In the genomic region with DNA sequence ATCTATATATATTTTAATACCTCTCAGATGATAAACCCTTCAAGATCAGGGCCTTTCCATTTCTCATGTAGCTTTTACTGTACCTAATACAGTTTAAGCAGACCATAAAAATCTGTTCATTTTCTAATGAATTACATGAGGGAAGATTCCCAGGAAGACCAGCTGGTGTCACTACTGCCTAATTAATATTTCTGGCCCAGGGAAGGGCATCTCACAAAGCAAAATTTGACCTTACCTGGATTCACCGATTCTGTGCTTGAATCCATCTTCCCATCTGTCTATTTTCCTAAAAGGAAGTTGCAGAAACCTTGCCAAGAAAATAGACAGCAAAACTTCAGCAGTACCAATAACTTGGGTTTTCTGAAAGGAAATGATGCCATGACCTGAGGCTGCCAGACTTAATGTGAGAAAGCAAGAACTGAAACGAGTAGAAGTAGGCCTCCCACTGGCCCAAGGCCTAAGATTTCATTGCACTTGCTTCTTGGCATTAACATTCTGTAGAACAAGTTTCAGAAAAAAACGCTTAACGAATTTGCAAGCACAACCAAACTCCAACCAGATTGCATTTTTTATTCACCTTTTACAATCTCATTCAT, we compare ENCODE assay signal across 8 cellular contexts.
A peak's percentile ranks its signal among the peaks of the same experiment; 100 is the strongest.
DNase-seq lines count a peak whose midpoint lies in the region; ATAC-seq, FAIRE-seq and TF ChIP-seq lines count a peak whose summit lies in the region.

No MANE protein-coding gene starts in this region.

- no peak overlapping the region for H3K4me3 Mint-ChIP-seq in mesothelial cell of epicardium
- no peak overlapping the region for H3K4me3 Mint-ChIP-seq in activated CD8-positive, alpha-beta memory T cell treated with anti-CD3 and anti-CD28 coated beads, Interleukin-2, amount 10 ng/mL, durations not matched to agents 7 days and 5 days

- TF ChIP-seq CTCF in D721Med (IDR thresholded peaks at IDR 0.05; ENCODE audit: insufficient read depth, missing control alignments) (peak; percentile 65), breast epithelium (IDR thresholded peaks at IDR 0.05) (peak in 2 of 3 donors; percentile 45 to 57), mesothelial cell of epicardium (IDR thresholded peaks at IDR 0.05; ENCODE audit: unreplicated experiment) (peak; percentile 27)

- DNase-seq in D721Med (ENCODE audit: insufficient read length, low spot score), result no peak
- DNase-seq in GM19239 (ENCODE audit: insufficient read length, low spot score), result peak; percentile 19
- peak; percentile 59 for DNase-seq in NCI-H1694 treated with DMSO at 0.1 percent for 48 hours (lab: John Stamatoyannopoulos, UW)
- DNase-seq in breast epithelium (ENCODE audit: low spot score in 2 of 2), result no peak
- no peak for DNase-seq in mesothelial cell of epicardium (ENCODE audit: low spot score in 2 of 2, unreplicated experiment in 2 of 2)
- no peak for DNase-seq in RCC 7860 (ENCODE audit: low spot score)
- no peak for DNase-seq in posterior cingulate gyrus
- DNase-seq in activated CD8-positive, alpha-beta memory T cell treated with anti-CD3 and anti-CD28 coated beads, Interleukin-2, amount 10 ng/mL, durations not matched to agents 7 days and 5 days, result no peak

- H3K27ac ChIP-seq in breast epithelium, result no peak overlapping the region

- CTCF ChIA-PET in activated CD8-positive, alpha-beta memory T cell treated with anti-CD3 and anti-CD28 coated beads, Interleukin-2, amount 10 ng/mL, durations not matched to agents 7 days and 5 days (lab: Charles Lee), result interaction anchor here (1.1 kb wide), 1 partner anchor 257 kb away, joined by 7 read pairs; no protein-coding TSS in a partner anchor

- peaks cover 4% of the 10 kb centered on the region for H3K4me1 Mint-ChIP-seq in mesothelial cell of epicardium
- H3K4me1 Mint-ChIP-seq in activated CD8-positive, alpha-beta memory T cell treated with anti-CD3 and anti-CD28 coated beads, Interleukin-2, amount 10 ng/mL, durations not matched to agents 7 days and 5 days, result no peaks in the 10 kb centered on the region

- no peaks in the 10 kb centered on the region for H3K27me3 ChIP-seq in breast epithelium

- intact Hi-C loops in breast epithelium (cut with DNase I; ENCODE audit: low total_unique reads), result no loop called here
- intact Hi-C loops in posterior cingulate gyrus (cut with DNase I), result loop anchor here (5.0 to 10.0 kb wide), 2 partner anchors 259 to 362 kb away; a partner anchor contains a TSS

- H3K27me3 Mint-ChIP-seq in mesothelial cell of epicardium (ENCODE audit: low read depth), result no peaks in the 10 kb centered on the region
- H3K27me3 Mint-ChIP-seq in activated CD8-positive, alpha-beta memory T cell treated with anti-CD3 and anti-CD28 coated beads, Interleukin-2, amount 10 ng/mL, durations not matched to agents 7 days and 5 days, result peaks cover 16% of the 10 kb centered on the region

- TF ChIP-seq POLR2A in breast epithelium (IDR thresholded peaks at IDR 0.05), result no peak

- no peaks in the 10 kb centered on the region for H3K4me1 ChIP-seq in breast epithelium

- ATAC-seq in activated CD8-positive, alpha-beta memory T cell treated with anti-CD3 and anti-CD28 coated beads, Interleukin-2, amount 10 ng/mL, durations not matched to agents 7 days and 5 days, result no peak

- H3K36me3 ChIP-seq in breast epithelium, result no peaks in the 10 kb centered on the region

- no peaks in the 10 kb centered on the region for H3K9me3 Mint-ChIP-seq in mesothelial cell of epicardium
- H3K9me3 Mint-ChIP-seq in activated CD8-positive, alpha-beta memory T cell treated with anti-CD3 and anti-CD28 coated beads, Interleukin-2, amount 10 ng/mL, durations not matched to agents 7 days and 5 days (ENCODE audit: low read depth), result no peaks in the 10 kb centered on the region

- no peaks in the 10 kb centered on the region for H3K36me3 Mint-ChIP-seq in mesothelial cell of epicardium
- no peaks in the 10 kb centered on the region for H3K36me3 Mint-ChIP-seq in activated CD8-positive, alpha-beta memory T cell treated with anti-CD3 and anti-CD28 coated beads, Interleukin-2, amount 10 ng/mL, durations not matched to agents 7 days and 5 days

- no peaks in the 10 kb centered on the region for H3K9me3 ChIP-seq in breast epithelium

- FAIRE-seq in D721Med (lab: Jason Lieb, UNC) (peak; percentile 51), GM19239 (lab: Jason Lieb, UNC) (peak; percentile 95), RCC 7860 (lab: Jason Lieb, UNC) (no peak)

- no peak overlapping the region for H3K4me3 ChIP-seq in breast epithelium

- H3K27ac Mint-ChIP-seq in mesothelial cell of epicardium, result no peak overlapping the region
- H3K27ac Mint-ChIP-seq in activated CD8-positive, alpha-beta memory T cell treated with anti-CD3 and anti-CD28 coated beads, Interleukin-2, amount 10 ng/mL, durations not matched to agents 7 days and 5 days, result no peak overlapping the region

Comparison
In these comparisons a context has a peak if more than half of its experiments do, and no peak if none do; other contexts are left out.
1. DNase-seq: peak in GM19239 (single experiment) and NCI-H1694 treated with DMSO at 0.1 percent for 48 hours (single experiment); none in D721Med (single experiment), breast epithelium (0 of 2), mesothelial cell of epicardium (0 of 2), RCC 7860 (single experiment), posterior cingulate gyrus (0 of 10) and activated CD8-positive, alpha-beta memory T cell treated with anti-CD3 and anti-CD28 coated beads, Interleukin-2, amount 10 ng/mL, durations not matched to agents 7 days and 5 days (single experiment).
2. Peak in every context shown above with its lines, with median percentiles within 50 percentile points of each other: CTCF ChIP-seq.